1 cellular context compared by ENCODE assay signal in genomic region chr18:33944493-33944892, GRCh38.
TF ChIP-seq lines count a peak whose summit lies in the region.

No MANE protein-coding gene starts in this region.

TF ChIP-seq in K562, 482 proteins besides CTCF, POLR2A, EP300 and RAD21 (continued from another document):
- TF ChIP-seq, protein P1, sequence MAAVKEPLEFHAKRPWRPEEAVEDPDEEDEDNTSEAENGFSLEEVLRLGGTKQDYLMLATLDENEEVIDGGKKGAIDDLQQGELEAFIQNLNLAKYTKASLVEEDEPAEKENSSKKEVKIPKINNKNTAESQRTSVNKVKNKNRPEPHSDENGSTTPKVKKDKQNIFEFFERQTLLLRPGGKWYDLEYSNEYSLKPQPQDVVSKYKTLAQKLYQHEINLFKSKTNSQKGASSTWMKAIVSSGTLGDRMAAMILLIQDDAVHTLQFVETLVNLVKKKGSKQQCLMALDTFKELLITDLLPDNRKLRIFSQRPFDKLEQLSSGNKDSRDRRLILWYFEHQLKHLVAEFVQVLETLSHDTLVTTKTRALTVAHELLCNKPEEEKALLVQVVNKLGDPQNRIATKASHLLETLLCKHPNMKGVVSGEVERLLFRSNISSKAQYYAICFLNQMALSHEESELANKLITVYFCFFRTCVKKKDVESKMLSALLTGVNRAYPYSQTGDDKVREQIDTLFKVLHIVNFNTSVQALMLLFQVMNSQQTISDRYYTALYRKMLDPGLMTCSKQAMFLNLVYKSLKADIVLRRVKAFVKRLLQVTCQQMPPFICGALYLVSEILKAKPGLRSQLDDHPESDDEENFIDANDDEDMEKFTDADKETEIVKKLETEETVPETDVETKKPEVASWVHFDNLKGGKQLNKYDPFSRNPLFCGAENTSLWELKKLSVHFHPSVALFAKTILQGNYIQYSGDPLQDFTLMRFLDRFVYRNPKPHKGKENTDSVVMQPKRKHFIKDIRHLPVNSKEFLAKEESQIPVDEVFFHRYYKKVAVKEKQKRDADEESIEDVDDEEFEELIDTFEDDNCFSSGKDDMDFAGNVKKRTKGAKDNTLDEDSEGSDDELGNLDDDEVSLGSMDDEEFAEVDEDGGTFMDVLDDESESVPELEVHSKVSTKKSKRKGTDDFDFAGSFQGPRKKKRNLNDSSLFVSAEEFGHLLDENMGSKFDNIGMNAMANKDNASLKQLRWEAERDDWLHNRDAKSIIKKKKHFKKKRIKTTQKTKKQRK (IDR thresholded peaks at IDR 0.05; ENCODE audit: borderline replicate concordance, low read depth, low read length), result no peak
- TF ChIP-seq XRCC3 (IDR thresholded peaks at IDR 0.05) (no peak), YBX1 (IDR thresholded peaks at IDR 0.05) (no peak), MAFK (IDR thresholded peaks at IDR 0.05; ENCODE audit: low read length) (peak; percentile 32; the same call in 1 of the 2 replicates)
